Comparison of ENCODE assay signal across 8 cellular contexts in the genomic region with DNA sequence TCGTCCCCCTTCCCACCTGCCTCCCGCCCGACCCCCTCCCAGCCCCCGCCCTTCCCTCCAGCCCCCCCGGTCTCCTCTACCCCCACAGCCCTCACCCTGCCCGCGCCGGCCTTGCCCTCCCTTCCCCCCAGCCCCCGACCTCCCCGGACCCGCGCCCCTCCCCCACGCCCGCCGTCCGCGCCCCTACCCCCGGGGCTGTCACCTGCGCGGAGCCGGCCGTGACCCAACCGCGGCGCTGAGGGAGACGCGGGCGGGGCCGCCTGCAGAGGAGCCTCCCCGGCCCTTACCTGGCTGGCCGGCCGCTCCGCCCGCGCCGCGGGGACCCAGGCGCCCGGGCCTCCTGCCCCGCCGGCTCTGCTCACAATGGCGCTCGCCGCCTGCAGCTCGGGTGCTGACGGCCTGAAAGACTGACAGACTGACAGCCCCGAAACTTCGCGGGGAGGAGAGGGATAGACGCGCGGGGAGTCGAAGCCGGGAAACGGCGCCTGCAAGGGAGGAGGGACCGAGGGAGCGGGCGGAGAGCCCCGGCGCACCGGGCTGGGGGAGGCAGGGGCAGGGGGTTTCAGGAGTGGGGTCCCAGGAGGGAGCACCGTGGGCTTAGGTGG. TPM values are rescaled to one million over a fixed set of nuclear protein-coding genes. Genes with fewer than 3 reads are reported as not detected.
A peak's percentile ranks its signal among the peaks of the same experiment; 100 is the strongest.
DNase-seq lines count a peak whose midpoint lies in the region; ATAC-seq, FAIRE-seq and TF ChIP-seq lines count a peak whose summit lies in the region.

No MANE protein-coding gene starts in this region.

- H3K9me3 ChIP-seq in right cardiac atrium (ENCODE audit: control insufficient read depth, low read length), result no peaks in the 10 kb centered on the region
- H3K9me3 ChIP-seq in small intestine (ENCODE audit: control insufficient read depth, low read depth), result no peaks in the 10 kb centered on the region

- H3K36me3 ChIP-seq in KMS-11 (ENCODE audit: insufficient read depth) (no peaks in the 10 kb centered on the region), small intestine (ENCODE audit: control insufficient read depth in 2 of 2, insufficient read depth in 2 of 2, low read length in 2 of 2) (no peaks in the 10 kb centered on the region)

- intact Hi-C loops in right cardiac atrium (cut with DNase I), result no loop called here

- WGBS in right cardiac atrium, result under 1% methylated on average over 62 of the region's 63 CpGs
- WGBS in small intestine, 3 donors, result 0 to 1% (median 0%) methylated on average over 49 to 63 of the region's 63 CpGs

- H3K27me3 ChIP-seq in KMS-11 (ENCODE audit: insufficient read depth, low read depth) (peaks cover 42% of the 10 kb centered on the region), right cardiac atrium (ENCODE audit: control insufficient read depth, insufficient read depth) (no peaks in the 10 kb centered on the region), small intestine (ENCODE audit: control insufficient read depth in 2 of 2, insufficient read depth in 2 of 2, low read length in 2 of 2) (peaks cover 0 to 6% of the 10 kb centered on the region in 2 donors)

- H3K4me2 ChIP-seq in KMS-11, result peak overlapping the region; percentile 63

- ATAC-seq in right cardiac atrium (no peak), HG03095 (IDR thresholded peaks at IDR 0.05; ENCODE audit: unreplicated experiment) (no peak), HG03108 (IDR thresholded peaks at IDR 0.05; ENCODE audit: unreplicated experiment) (no peak)

- peak overlapping the region; percentile 80 for H2AFZ ChIP-seq in KMS-11 (ENCODE audit: low read depth)

- in situ Hi-C loops in ACHN (cut with HindIII; ENCODE audit: low pct_ligation_motif_present, low pct_unique_long_range_greater_than_20kb, low sequenced_read_pairs) (no loop called here), GM13977 (cut with MboI; ENCODE audit: low pct_unique_long_range_greater_than_20kb, low sequenced_read_pairs, unreplicated experiment) (no loop called here)

- H3K4me3 ChIP-seq in KMS-11 (IDR thresholded peaks at IDR 0.05; ENCODE audit: insufficient read depth, low read depth, low read length) (no peak overlapping the region), right cardiac atrium (ENCODE audit: low read length) (peak overlapping the region; percentile 87), small intestine (ENCODE audit: low read depth in 1 of 2, low read length in 2 of 2) (peak overlapping the region; percentile 44 to 64)

- H3K79me2 ChIP-seq in KMS-11 (ENCODE audit: insufficient read depth, low read depth), result no peaks in the 10 kb centered on the region

- H3K9ac ChIP-seq in KMS-11, result no peak overlapping the region

- no peak for FAIRE-seq in small intestine (lab: Jason Lieb, UNC)

- no peak for TF ChIP-seq CTCF in KMS-11 (conservative IDR thresholded peaks at IDR 0.05; ENCODE audit: low read depth, low read length)
- no peak for TF ChIP-seq CTCF in GM13977 (IDR thresholded peaks at IDR 0.05; ENCODE audit: extremely low read depth, insufficient read depth, missing control alignments)

- H3K4me1 ChIP-seq in KMS-11 (ENCODE audit: low read depth, poor library complexity, severe bottlenecking) (peaks cover 9% of the 10 kb centered on the region), right cardiac atrium (ENCODE audit: control insufficient read depth, insufficient read depth, low read length) (peaks cover 2% of the 10 kb centered on the region), small intestine (ENCODE audit: control insufficient read depth in 2 of 2, insufficient read depth in 1 of 2, low read depth in 1 of 2, low read length in 1 of 2) (peaks cover 0 to 5% of the 10 kb centered on the region in 2 donors)

- no peak overlapping the region for H3K27ac ChIP-seq in KMS-11
- H3K27ac ChIP-seq in right cardiac atrium (ENCODE audit: low read length), result peak overlapping the region; percentile 18
- no peak overlapping the region for H3K27ac ChIP-seq in small intestine (ENCODE audit: low read depth in 1 of 2, low read length in 1 of 2)

- H4K20me1 ChIP-seq in KMS-11 (ENCODE audit: insufficient read depth), result no peaks in the 10 kb centered on the region

- peak; percentile 36 for DNase-seq in ACHN
- DNase-seq in activated effector memory CD4-positive, alpha-beta T cell treated with Interleukin-2 at 50 U/mL for 16 hours, result peak; percentile 10
- DNase-seq in right cardiac atrium, result peak in 2 of 3 donors; percentile 74 to 79
- peak; percentile 15 for DNase-seq in small intestine
- no peak for DNase-seq in GM13977 (ENCODE audit: low spot score)

RNA-seq across cellular contexts. Expression of a gene that starts 0.5 kb away (rescaled TPM):
- 10 to 100 TPM; 10.4 to 15.6 (median 11.6) TPM for total RNA-seq in right cardiac atrium
- 6.6 TPM for polyA plus RNA-seq in right cardiac atrium
- 1 to 10 TPM in 2 of 3 donors, under 1 TPM in 1; 0.67 to 5.6 (median 3.2) TPM for polyA plus RNA-seq in small intestine
